In the genomic region with DNA sequence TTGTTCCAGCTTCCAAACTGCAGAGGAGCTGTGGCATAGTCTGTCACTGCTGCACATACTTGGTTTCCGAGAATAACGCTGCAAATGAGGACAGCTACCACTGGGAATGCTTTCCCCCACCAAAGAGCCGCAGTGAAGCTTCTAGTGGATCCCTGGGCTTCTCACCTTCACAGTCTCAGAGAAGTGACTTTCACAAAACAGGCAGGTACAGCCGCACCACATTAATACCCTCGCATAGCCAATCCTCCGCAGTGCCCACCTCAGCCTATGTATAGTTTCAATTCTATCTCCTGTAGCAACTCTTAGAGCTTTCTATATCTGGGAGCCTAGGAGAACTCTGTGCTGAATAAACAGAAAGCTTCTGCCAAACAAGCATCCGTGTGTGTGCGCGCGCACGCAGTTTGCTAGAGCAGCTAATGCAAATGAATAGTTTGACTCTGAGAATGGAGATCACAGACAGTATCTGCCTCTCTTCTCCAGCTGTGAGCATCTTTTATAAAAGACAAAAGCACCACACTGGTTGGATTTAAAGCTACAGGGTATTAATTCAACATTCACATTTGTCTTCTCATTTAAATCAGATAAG, we compare ENCODE assay signal across 9 cellular contexts.
DNase-seq lines count a peak whose midpoint lies in the region; ATAC-seq and TF ChIP-seq lines count a peak whose summit lies in the region.
"Had no signal": no experiment of that assay in that cellular context is flagged by ENCODE, and none has a peak within 500 bp of the region (broad histone marks: within the 10 kb centered on the region; RNA-seq: fewer than 3 reads in every experiment).

No MANE protein-coding gene starts in this region.

- no peaks in the 10 kb centered on the region for H3K9me3 ChIP-seq in iPS-20b (ENCODE audit: insufficient read depth, low read depth, low read length)

- H3K27ac ChIP-seq in brain microvascular endothelial cell (no peak overlapping the region), iPS-20b (ENCODE audit: low read length) (peak overlapping the region; percentile 59)

- H3K27me3 ChIP-seq in brain microvascular endothelial cell (replicated peaks), result no peaks in the 10 kb centered on the region
- no peaks in the 10 kb centered on the region for H3K27me3 ChIP-seq in iPS-20b (ENCODE audit: insufficient read depth, low read length)

- H3K4me3 ChIP-seq in brain microvascular endothelial cell (ENCODE audit: low read depth, low read length) (peak overlapping the region; percentile 39), iPS-20b (ENCODE audit: low read length) (peak overlapping the region; percentile 69), skeletal muscle cell (ENCODE audit: low read depth, low read length) (peak overlapping the region; percentile 27)

- ATAC-seq in GM19395 (IDR thresholded peaks at IDR 0.05; ENCODE audit: unreplicated experiment) (no peak), omental fat pad (ENCODE audit: low FRiP score) (no peak)

- peak; percentile 81 for DNase-seq in NCI-H1092 (lab: John Stamatoyannopoulos, UW)
- DNase-seq in brain microvascular endothelial cell, result peak; percentile 60
- peak; percentile 29 for DNase-seq in skeletal muscle cell (ENCODE audit: low read depth)
- DNase-seq in activated gamma-delta T cell (lab: John Stamatoyannopoulos, UW), result no peak
- DNase-seq in omental fat pad (ENCODE audit: low spot score), result no peak
- no peak for DNase-seq in RKO (ENCODE audit: low spot score)
- DNase-seq: naive B cell had no signal

- TF ChIP-seq CTCF in brain microvascular endothelial cell (IDR thresholded peaks at IDR 0.05; ENCODE audit: low read depth, low read length, missing control alignments) (peak; percentile 1), omental fat pad (IDR thresholded peaks at IDR 0.05) (no peak)

- H3K36me3 ChIP-seq in brain microvascular endothelial cell (replicated peaks) (no peaks in the 10 kb centered on the region), iPS-20b (ENCODE audit: insufficient read depth, low read depth, low read length) (no peaks in the 10 kb centered on the region)

- in situ Hi-C loops in brain microvascular endothelial cell (cut with HindIII; ENCODE audit: low pct_ligation_motif_present, low sequenced_read_pairs), result no loop called here

- peaks cover 47% of the 10 kb centered on the region for H3K4me1 ChIP-seq in iPS-20b (ENCODE audit: insufficient read depth, low read length)

- peak overlapping the region; percentile 57; the same call in 1 of the 2 replicates for H3K9ac ChIP-seq in iPS-20b (ENCODE audit: low read depth, low read length)

Comparison
In these comparisons a context has a peak if more than half of its experiments do, and no peak if none do; other contexts are left out.
1. DNase-seq: peak in NCI-H1092 (single experiment), brain microvascular endothelial cell (single experiment) and skeletal muscle cell (single experiment); none in activated gamma-delta T cell (single experiment), omental fat pad (single experiment) and RKO (single experiment).
2. Peak in every context shown above with its lines, with median percentiles within 50 percentile points of each other: H3K4me3 ChIP-seq.